Comparison of ENCODE assay signal across 2 cellular contexts in genomic region chr11:62237499-62237898, GRCh38.
A peak's percentile ranks its signal among the peaks of the same experiment; 100 is the strongest.
TF ChIP-seq lines count a peak whose summit lies in the region.

No MANE protein-coding gene starts in this region.

TF ChIP-seq in HepG2, 621 proteins besides CTCF, POLR2A, EP300 and RAD21:
- no peak for TF ChIP-seq FOXO4 (CRISPR knock-in tag; conservative IDR thresholded peaks at IDR 0.05)
- no peak for TF ChIP-seq ZBED4 (CRISPR knock-in tag; IDR thresholded peaks at IDR 0.05; ENCODE audit: borderline replicate concordance)
- no peak for TF ChIP-seq ZNF556 (CRISPR knock-in tag; IDR thresholded peaks at IDR 0.05; ENCODE audit: borderline replicate concordance)
- no peak for TF ChIP-seq CSRNP2 (CRISPR knock-in tag; conservative IDR thresholded peaks at IDR 0.05; ENCODE audit: low read depth)
- TF ChIP-seq ZNF646 (CRISPR knock-in tag; IDR thresholded peaks at IDR 0.05): peak; percentile 48; the same call in 1 of the 2 replicates

TF ChIP-seq in H1, 55 proteins besides CTCF, POLR2A, EP300 and RAD21:
- TF ChIP-seq CBX5 (IDR thresholded peaks at IDR 0.05; ENCODE audit: low read depth, low read length) (no peak), SP4 (IDR thresholded peaks at IDR 0.05; ENCODE audit: low read length) (no peak), SAP30 (IDR thresholded peaks at IDR 0.05; ENCODE audit: insufficient read depth, insufficient replicate concordance, low read length) (no peak), CTBP2 (IDR thresholded peaks at IDR 0.05; ENCODE audit: borderline replicate concordance, insufficient read depth, insufficient read length, low read length) (no peak), CHD7 (IDR thresholded peaks at IDR 0.05; ENCODE audit: insufficient replicate concordance, low read length) (no peak)
